15 cellular contexts compared by ENCODE assay signal in the genomic region with DNA sequence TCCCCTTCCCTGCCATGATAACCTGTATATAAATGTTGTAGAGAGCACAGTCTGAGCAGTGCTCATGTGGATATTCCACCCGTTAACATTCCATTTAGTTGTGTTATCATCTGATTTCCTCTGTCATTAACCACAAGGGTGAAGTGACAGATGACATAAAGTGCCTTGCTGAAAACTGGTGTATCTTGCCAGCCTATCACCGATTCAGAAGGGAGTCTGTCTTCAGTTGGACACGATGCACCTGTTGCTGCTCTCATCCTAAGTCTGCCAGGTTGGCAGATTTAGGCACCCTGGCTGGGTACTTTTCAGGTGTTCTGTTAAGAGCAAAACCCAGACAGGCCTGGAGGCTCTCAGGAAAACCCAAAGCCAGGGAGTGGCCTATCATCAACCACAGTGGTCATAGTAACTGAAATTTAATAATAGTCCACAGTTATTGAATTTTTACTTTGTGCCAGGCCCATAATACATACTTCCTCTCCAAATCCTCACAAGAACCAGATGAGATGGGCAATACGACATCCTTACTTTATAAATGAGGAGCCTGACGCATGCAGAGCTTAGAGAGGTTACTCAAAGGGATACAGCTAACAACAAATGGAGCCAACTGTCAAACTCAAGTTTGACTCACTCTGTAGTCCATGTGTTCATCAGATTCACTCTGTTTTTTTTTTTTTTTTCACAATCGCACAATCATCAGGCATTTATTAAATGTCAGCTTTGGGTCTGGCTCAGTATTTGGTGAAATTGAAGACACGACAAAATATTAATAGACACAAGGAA.
DNase-seq lines count a peak whose midpoint lies in the region; ATAC-seq and TF ChIP-seq lines count a peak whose summit lies in the region.
"Had no signal": no experiment of that assay in that cellular context is flagged by ENCODE, and none has a peak within 500 bp of the region (broad histone marks: within the 10 kb centered on the region; RNA-seq: fewer than 3 reads in every experiment).

No MANE protein-coding gene starts in this region.

- H3K27me3 ChIP-seq in HCT116 (ENCODE audit: insufficient read depth, low read length) (no peaks in the 10 kb centered on the region), BE2C (no peaks in the 10 kb centered on the region)

- no peak overlapping the region for H3K4me2 ChIP-seq in HCT116 (ENCODE audit: low read length)

- CTCF ChIA-PET in HCT116 (lab: Charles Lee) = no interaction called here

- H3K4me1 ChIP-seq in HCT116 (ENCODE audit: control insufficient read depth in 1 of 2, insufficient read depth in 2 of 2, low read length in 2 of 2) (peaks cover 24 to 29% of the 10 kb centered on the region in 2 experiments), BE2C (peaks cover 11% of the 10 kb centered on the region)
- H3K4me1 ChIP-seq: psoas muscle had no signal

- TF ChIP-seq RAD21 in HCT116 (IDR thresholded peaks at IDR 0.05; ENCODE audit: low read depth) = no peak

- no peak overlapping the region for H3K9ac ChIP-seq in HCT116 (ENCODE audit: low read length)

- no peak overlapping the region for H3K27ac ChIP-seq in HCT116 (ENCODE audit: low read depth, low read length)

- no peaks in the 10 kb centered on the region; a peak in 1 of 4 replicates for H3K36me3 ChIP-seq in HCT116 (ENCODE audit: control insufficient read depth in 1 of 2, insufficient read depth in 2 of 2, low read length in 2 of 2)
- H3K36me3 ChIP-seq in BE2C = no peaks in the 10 kb centered on the region

- TF ChIP-seq CTCF in AG10803 (conservative IDR thresholded peaks at IDR 0.05; ENCODE audit: low read length) = no peak
- TF ChIP-seq CTCF in HCT116 (IDR thresholded peaks at IDR 0.05 in 2 of 3, conservative IDR thresholded peaks at IDR 0.05 in 1 of 3; ENCODE audit: borderline replicate concordance in 1 of 3, insufficient read depth in 1 of 3, low read depth in 2 of 3, low read length in 2 of 3) = no peak
- TF ChIP-seq CTCF in nephron (IDR thresholded peaks at IDR 0.05; ENCODE audit: unreplicated experiment in 3 of 3) = no peak
- no peak for TF ChIP-seq CTCF in BE2C (IDR thresholded peaks at IDR 0.05; ENCODE audit: low read depth, low read length)

- no peaks in the 10 kb centered on the region for H3K79me2 ChIP-seq in HCT116 (ENCODE audit: insufficient read depth, low read length)

- H3K4me1 Mint-ChIP-seq in nephron = peaks cover 57% of the 10 kb centered on the region

- H3K9me2 ChIP-seq in HCT116 (ENCODE audit: insufficient read depth) = no peaks in the 10 kb centered on the region

- H3K4me3 Mint-ChIP-seq in nephron = peak overlapping the region in 1 of 3 experiments; percentile 11
- H3K4me3 Mint-ChIP-seq: IgD-negative memory B cell, type B pancreatic cell had no signal

- no peak for ATAC-seq in HCT116
- ATAC-seq in GM19452 (IDR thresholded peaks at IDR 0.05; ENCODE audit: unreplicated experiment) = no peak
- ATAC-seq in GM18868 (IDR thresholded peaks at IDR 0.05; ENCODE audit: unreplicated experiment) = no peak

- peak; percentile 87 for DNase-seq in AG10803 (ENCODE audit: low read depth)
- no peak for DNase-seq in HCT116 (ENCODE audit: low read depth, low spot score)
- DNase-seq in dermis blood vessel endothelial cell = peak; percentile 60
- DNase-seq in BE2C = no peak
- no peak for DNase-seq in AML-193 (lab: John Stamatoyannopoulos, UW)
- DNase-seq: activated CD4-positive, CD25-positive, alpha-beta regulatory T cell; activated T-cell treated with anti-CD3 and anti-CD28 coated beads for 4 hours; cortex of kidney had no signal

- no peak overlapping the region for H3K4me3 ChIP-seq in AG10803 (ENCODE audit: low read length)
- H3K4me3 ChIP-seq in HCT116 (replicated peaks in 1 of 2; ENCODE audit: low read depth in 1 of 2, low read length in 2 of 2) = no peak overlapping the region
- no peak overlapping the region for H3K4me3 ChIP-seq in BE2C (ENCODE audit: low read depth, low read length)
- H3K4me3 ChIP-seq: mucosa of descending colon, psoas muscle had no signal

- TF ChIP-seq POLR2A in HCT116 (IDR thresholded peaks at IDR 0.05; ENCODE audit: borderline replicate concordance, extremely low read depth, insufficient read depth, insufficient read length) = no peak

- POLR2A ChIA-PET in HCT116 (lab: Charles Lee) = no interaction called here

- H3K27me3 Mint-ChIP-seq in nephron (ENCODE audit: low read depth) = no peaks in the 10 kb centered on the region
- H3K27me3 Mint-ChIP-seq: type B pancreatic cell had no signal

- H3K9me3 ChIP-seq in HCT116 (ENCODE audit: control insufficient read depth in 1 of 2, insufficient read depth in 1 of 2, low read depth in 1 of 2, low read length in 2 of 2) = no peaks in the 10 kb centered on the region
- no peaks in the 10 kb centered on the region for H3K9me3 ChIP-seq in BE2C
- H3K9me3 ChIP-seq: mucosa of descending colon, psoas muscle had no signal

- BruUV-seq in HCT116 (replicated peaks; lab: Mats Ljungman, UMichigan) = no TSS peak

- no peaks in the 10 kb centered on the region for H3K36me3 Mint-ChIP-seq in nephron (ENCODE audit: low read depth)
- H3K36me3 Mint-ChIP-seq: type B pancreatic cell had no signal

- RAD21 ChIA-PET in HCT116 (lab: Charles Lee; ENCODE audit: low non-redundant PET in 1 of 2, low total read pairs in 2 of 2, uncharacterized antibody in 2 of 2, unreplicated experiment in 2 of 2) = no interaction called here

- intact Hi-C loops in HCT116 (cut with micrococcal nuclease) = no loop called here

- H4K20me1 ChIP-seq in HCT116 (ENCODE audit: insufficient read depth) = no peaks in the 10 kb centered on the region

- no peak overlapping the region for H2AFZ ChIP-seq in HCT116 (ENCODE audit: low read depth, low read length, poor library complexity, severe bottlenecking)

- H3K9me3 Mint-ChIP-seq in nephron = no peaks in the 10 kb centered on the region
- H3K9me3 Mint-ChIP-seq: type B pancreatic cell had no signal

- peak overlapping the region in 2 of 3 experiments; percentile 42 to 64 for H3K27ac Mint-ChIP-seq in nephron
- H3K27ac Mint-ChIP-seq: type B pancreatic cell had no signal

TF ChIP-seq in HCT116, 20 proteins besides CTCF, POLR2A, EP300 and RAD21:
- TF ChIP-seq, protein P1, sequence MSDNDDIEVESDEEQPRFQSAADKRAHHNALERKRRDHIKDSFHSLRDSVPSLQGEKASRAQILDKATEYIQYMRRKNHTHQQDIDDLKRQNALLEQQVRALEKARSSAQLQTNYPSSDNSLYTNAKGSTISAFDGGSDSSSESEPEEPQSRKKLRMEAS (IDR thresholded peaks at IDR 0.05) = no peak
- TF ChIP-seq CBX3 (IDR thresholded peaks at IDR 0.05; ENCODE audit: low read depth) (0 out of 2 replicates have a peak, but pooled peaks have one; percentile 17), ELF1 (IDR thresholded peaks at IDR 0.05; ENCODE audit: borderline replicate concordance, low read depth) (no peak), POLR2AphosphoS5 (IDR thresholded peaks at IDR 0.05; ENCODE audit: low read depth, low read length) (no peak)
- TF ChIP-seq, protein P2, sequence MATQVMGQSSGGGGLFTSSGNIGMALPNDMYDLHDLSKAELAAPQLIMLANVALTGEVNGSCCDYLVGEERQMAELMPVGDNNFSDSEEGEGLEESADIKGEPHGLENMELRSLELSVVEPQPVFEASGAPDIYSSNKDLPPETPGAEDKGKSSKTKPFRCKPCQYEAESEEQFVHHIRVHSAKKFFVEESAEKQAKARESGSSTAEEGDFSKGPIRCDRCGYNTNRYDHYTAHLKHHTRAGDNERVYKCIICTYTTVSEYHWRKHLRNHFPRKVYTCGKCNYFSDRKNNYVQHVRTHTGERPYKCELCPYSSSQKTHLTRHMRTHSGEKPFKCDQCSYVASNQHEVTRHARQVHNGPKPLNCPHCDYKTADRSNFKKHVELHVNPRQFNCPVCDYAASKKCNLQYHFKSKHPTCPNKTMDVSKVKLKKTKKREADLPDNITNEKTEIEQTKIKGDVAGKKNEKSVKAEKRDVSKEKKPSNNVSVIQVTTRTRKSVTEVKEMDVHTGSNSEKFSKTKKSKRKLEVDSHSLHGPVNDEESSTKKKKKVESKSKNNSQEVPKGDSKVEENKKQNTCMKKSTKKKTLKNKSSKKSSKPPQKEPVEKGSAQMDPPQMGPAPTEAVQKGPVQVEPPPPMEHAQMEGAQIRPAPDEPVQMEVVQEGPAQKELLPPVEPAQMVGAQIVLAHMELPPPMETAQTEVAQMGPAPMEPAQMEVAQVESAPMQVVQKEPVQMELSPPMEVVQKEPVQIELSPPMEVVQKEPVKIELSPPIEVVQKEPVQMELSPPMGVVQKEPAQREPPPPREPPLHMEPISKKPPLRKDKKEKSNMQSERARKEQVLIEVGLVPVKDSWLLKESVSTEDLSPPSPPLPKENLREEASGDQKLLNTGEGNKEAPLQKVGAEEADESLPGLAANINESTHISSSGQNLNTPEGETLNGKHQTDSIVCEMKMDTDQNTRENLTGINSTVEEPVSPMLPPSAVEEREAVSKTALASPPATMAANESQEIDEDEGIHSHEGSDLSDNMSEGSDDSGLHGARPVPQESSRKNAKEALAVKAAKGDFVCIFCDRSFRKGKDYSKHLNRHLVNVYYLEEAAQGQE (IDR thresholded peaks at IDR 0.05; ENCODE audit: low read depth) = no peak

Comparison
In these comparisons a context has a peak if more than half of its experiments do, and no peak if none do; other contexts are left out.
1. DNase-seq: peak in AG10803 (single experiment) and dermis blood vessel endothelial cell (single experiment); none in HCT116 (single experiment), BE2C (single experiment) and AML-193 (0 of 2).